ENCODE assay signal across 1 cellular context in genomic region chr7:140033036-140033435, GRCh38.
TF ChIP-seq lines count a peak whose summit lies in the region.

No MANE protein-coding gene starts in this region.

TF ChIP-seq in IMR-90, 13 proteins besides CTCF, POLR2A, EP300 and RAD21 (continued from another document):
- TF ChIP-seq CHD1 (IDR thresholded peaks at IDR 0.05; ENCODE audit: low read depth, low read length) = no peak
- no peak for TF ChIP-seq CEBPB (IDR thresholded peaks at IDR 0.05; ENCODE audit: low read depth, low read length)
- no peak for TF ChIP-seq BHLHE40 (IDR thresholded peaks at IDR 0.05; ENCODE audit: low read depth, low read length)
- no peak for TF ChIP-seq ELK1 (IDR thresholded peaks at IDR 0.05; ENCODE audit: borderline replicate concordance, low read depth, low read length)
- no peak for TF ChIP-seq FOS (IDR thresholded peaks at IDR 0.05; ENCODE audit: low read depth, low read length)
